ENCODE assay signal across 18 cellular contexts in genomic region chr1:115530407-115530806, GRCh38.
A peak's percentile ranks its signal among the peaks of the same experiment; 100 is the strongest.
DNase-seq lines count a peak whose midpoint lies in the region; TF ChIP-seq lines count a peak whose summit lies in the region.
"Had no signal": no experiment of that assay in that cellular context is flagged by ENCODE, and none has a peak within 500 bp of the region (broad histone marks: within the 10 kb centered on the region; RNA-seq: fewer than 3 reads in every experiment).

No MANE protein-coding gene starts in this region.

- H4K8ac ChIP-seq in neuronal stem cell (ENCODE audit: low read depth, low read length) = no peak overlapping the region

- H4K91ac ChIP-seq in neuronal stem cell (ENCODE audit: low read depth, low read length, poor library complexity) = no peak overlapping the region

- CTCF ChIA-PET in HEK293 (lab: Yijun Ruan, JAX) = interaction anchor here (1.0 to 1.3 kb wide), 2 partner anchors 13 to 42 kb away, joined by 3 to 7 read pairs; no protein-coding TSS in a partner anchor

- H3K18ac ChIP-seq in neuronal stem cell (ENCODE audit: low read length) = no peak overlapping the region

- H3K23ac ChIP-seq in neuronal stem cell (ENCODE audit: low read depth, low read length, poor library complexity) = no peak overlapping the region

- intact Hi-C loops in left ventricle myocardium inferior (cut with micrococcal nuclease) = no loop called here

- no peak overlapping the region for H3K4ac ChIP-seq in neuronal stem cell (ENCODE audit: low read length)

- no peak overlapping the region for H2BK120ac ChIP-seq in neuronal stem cell (ENCODE audit: low read depth, low read length)

- H3K79me1 ChIP-seq in neuronal stem cell (ENCODE audit: low read depth, low read length) = no peaks in the 10 kb centered on the region

- H2AFZ ChIP-seq in neuronal stem cell (ENCODE audit: low read length) = no peak overlapping the region

- H2BK5ac ChIP-seq in neuronal stem cell (ENCODE audit: low read length) = no peak overlapping the region

- DNase-seq in AG08395 (ENCODE audit: low spot score) (peak; percentile 61), adipocyte (ENCODE audit: low read depth) (peak; percentile 4), left ventricle myocardium inferior (no peak), NCI-H69 (lab: John Stamatoyannopoulos, UW) (no peak), neuronal stem cell (ENCODE audit: low spot score) (no peak), amniotic stem cell (lab: John Stamatoyannopoulos, UW) (no peak), DMS79 (lab: John Stamatoyannopoulos, UW) (no peak)
- DNase-seq: activated B cell treated with CpG ODN at 0.5 μM for 24 hours; activated naive CD4-positive, alpha-beta T cell treated with anti-CD3 and anti-CD28 coated beads for 36 hours; DMS153; hippocampal formation; left colon; NCI-H2081 treated with DMSO at 0.1 percent for 48 hours; substantia nigra had no signal

- no peak overlapping the region for H2BK12ac ChIP-seq in neuronal stem cell (ENCODE audit: low read length)

- H3K36me3 ChIP-seq in HEK293 (ENCODE audit: control insufficient read depth in 2 of 2, insufficient read depth in 1 of 2, low read length in 2 of 2) = no peaks in the 10 kb centered on the region
- no peaks in the 10 kb centered on the region for H3K36me3 ChIP-seq in adipocyte (ENCODE audit: control insufficient read depth, insufficient read depth, low read length, severe bottlenecking)
- H3K36me3 ChIP-seq in left ventricle myocardium inferior = no peaks in the 10 kb centered on the region
- H3K36me3 ChIP-seq in neuronal stem cell (replicated peaks in 1 of 2; ENCODE audit: control insufficient read depth in 2 of 2, insufficient read depth in 2 of 2, low read length in 2 of 2) = no peaks in the 10 kb centered on the region
- H3K36me3 ChIP-seq: BLaER1 had no signal

- no peak overlapping the region for H2BK15ac ChIP-seq in neuronal stem cell (ENCODE audit: low read length)

- no peak for TF ChIP-seq CTCF in HEK293 (tag by site-specific recombination; IDR thresholded peaks at IDR 0.05)
- TF ChIP-seq CTCF in left ventricle myocardium inferior (IDR thresholded peaks at IDR 0.05; ENCODE audit: borderline replicate concordance) = no peak

- H2AK5ac ChIP-seq in neuronal stem cell (ENCODE audit: low read depth, low read length) = no peak overlapping the region

- POLR2A ChIA-PET in HEK293 (lab: Yijun Ruan, JAX) = no interaction called here

- H3K27me3 ChIP-seq in adipocyte (replicated peaks; ENCODE audit: control insufficient read depth, insufficient read depth, low read length) (no peaks in the 10 kb centered on the region), left ventricle myocardium inferior (ENCODE audit: low read depth) (no peaks in the 10 kb centered on the region), neuronal stem cell (ENCODE audit: control insufficient read depth in 3 of 3, insufficient read depth in 3 of 3, low read depth in 1 of 3, low read length in 3 of 3) (no peaks in the 10 kb centered on the region)
- H3K27me3 ChIP-seq: BLaER1 had no signal

- H3K4me1 ChIP-seq in HEK293 (ENCODE audit: control insufficient read depth, insufficient read depth, low read length) (no peaks in the 10 kb centered on the region; the same call in 1 of the 2 replicates), adipocyte (ENCODE audit: control insufficient read depth, insufficient read depth, low read length) (peaks cover 10% of the 10 kb centered on the region), left ventricle myocardium inferior (peaks cover 9% of the 10 kb centered on the region), neuronal stem cell (ENCODE audit: control insufficient read depth in 2 of 2, insufficient read depth in 1 of 2, low read depth in 1 of 2, low read length in 2 of 2) (peaks cover 0 to 2% of the 10 kb centered on the region in 2 donors)
- H3K4me1 ChIP-seq: BLaER1 had no signal

- no peak overlapping the region for H3K4me2 ChIP-seq in neuronal stem cell (ENCODE audit: insufficient read depth, low read length, poor library complexity, severe bottlenecking)
- H3K4me2 ChIP-seq: BLaER1 had no signal

- H3K9me3 ChIP-seq in HEK293 (ENCODE audit: control insufficient read depth, insufficient read depth, low read depth, low read length) = no peaks in the 10 kb centered on the region
- no peaks in the 10 kb centered on the region for H3K9me3 ChIP-seq in adipocyte (ENCODE audit: control insufficient read depth, low read length)
- H3K9me3 ChIP-seq in left ventricle myocardium inferior (replicated peaks) = peaks cover 9% of the 10 kb centered on the region
- H3K9me3 ChIP-seq in neuronal stem cell (replicated peaks in 1 of 2; ENCODE audit: control insufficient read depth in 2 of 2, insufficient read depth in 1 of 2, low read depth in 1 of 2, low read length in 2 of 2) = peaks cover 0 to 2% of the 10 kb centered on the region in 2 donors

- no CpG with 5 or more reads among the region's 1 CpG for WGBS in neuronal stem cell (ENCODE audit: extremely low coverage in 2 of 2, insufficient read length in 2 of 2, insufficient replicate concordance in 1 of 2), 2 donors

- H3K27ac ChIP-seq in HEK293 (ENCODE audit: extremely low read depth, low read depth, low read length) (no peak overlapping the region), left ventricle myocardium inferior (replicated peaks) (peak overlapping the region; percentile 51), neuronal stem cell (replicated peaks; ENCODE audit: low read length) (no peak overlapping the region)
- H3K27ac ChIP-seq: BLaER1, SK-N-MC had no signal

- H3K9ac ChIP-seq in adipocyte (ENCODE audit: low read length) (no peak overlapping the region), neuronal stem cell (ENCODE audit: low read depth, low read length, poor library complexity) (no peak overlapping the region)
- H3K9ac ChIP-seq: BLaER1 had no signal

- no peak overlapping the region for H3K4me3 ChIP-seq in HEK293 (ENCODE audit: low read depth, low read length)
- no peak overlapping the region for H3K4me3 ChIP-seq in adipocyte (ENCODE audit: low read length)
- H3K4me3 ChIP-seq in left ventricle myocardium inferior = no peak overlapping the region
- H3K4me3 ChIP-seq in neuronal stem cell (ENCODE audit: low read length in 2 of 2) = no peak overlapping the region
- H3K4me3 ChIP-seq: BLaER1, GM12878, SK-N-MC had no signal

- no peak overlapping the region for H3K14ac ChIP-seq in neuronal stem cell (ENCODE audit: low read length)

TF ChIP-seq in HEK293, 187 proteins besides CTCF, POLR2A, EP300 and RAD21:
- TF ChIP-seq ZNF426 (tag by site-specific recombination; IDR thresholded peaks at IDR 0.05) (no peak), ZNF311 (tag by site-specific recombination; IDR thresholded peaks at IDR 0.05; ENCODE audit: borderline replicate concordance) (no peak), ZNF449 (tag by site-specific recombination; IDR thresholded peaks at IDR 0.05) (no peak), ZNF10 (tag by site-specific recombination; IDR thresholded peaks at IDR 0.05) (no peak), ZNF335 (tag by site-specific recombination; conservative IDR thresholded peaks at IDR 0.05) (peak; percentile 49; the same call in 1 of the 2 replicates), GLI4 (tag by site-specific recombination; IDR thresholded peaks at IDR 0.05) (no peak), KLF8 (tag by site-specific recombination; IDR thresholded peaks at IDR 0.05) (no peak)

Comparison
In these comparisons a context has a peak if more than half of its experiments do, and no peak if none do; other contexts are left out.
1. DNase-seq: peak in AG08395 (single experiment) and adipocyte (single experiment); none in left ventricle myocardium inferior (single experiment), NCI-H69 (single experiment), neuronal stem cell (single experiment), amniotic stem cell (single experiment) and DMS79 (single experiment).